1 cellular context compared by ENCODE assay signal in the genomic region with DNA sequence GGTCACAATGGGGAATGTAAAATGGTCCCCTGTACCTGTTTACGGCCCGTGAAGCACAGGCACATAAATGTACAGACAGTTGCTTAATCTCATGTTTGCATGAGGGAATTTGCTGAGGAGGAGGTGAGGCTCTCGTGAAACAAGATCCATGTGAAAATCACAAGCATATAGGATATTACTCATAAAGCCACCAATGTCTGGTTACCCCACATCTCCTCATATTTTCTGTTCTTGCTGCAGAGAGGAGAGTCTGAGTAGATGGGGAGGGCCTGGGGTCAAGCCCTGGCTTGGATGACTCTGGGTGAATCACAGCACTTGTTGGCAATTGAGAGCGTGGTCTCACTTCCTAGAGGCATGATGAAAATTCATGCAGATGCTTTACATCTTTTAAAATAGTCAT.
TF ChIP-seq lines count a peak whose summit lies in the region.

No MANE protein-coding gene starts in this region.

TF ChIP-seq in SK-N-SH, 30 proteins besides CTCF, POLR2A, EP300 and RAD21 (continued from another document):
- TF ChIP-seq IRF3 (IDR thresholded peaks at IDR 0.05; ENCODE audit: low read depth, low read length) (no peak), GATA2 (CRISPR knock-in tag; IDR thresholded peaks at IDR 0.05) (no peak), RCOR1 (IDR thresholded peaks at IDR 0.05; ENCODE audit: low read length) (no peak), RXRA (IDR thresholded peaks at IDR 0.05; ENCODE audit: borderline replicate concordance, low read depth) (peak; percentile 75; the same call in 1 of the 2 replicates), FOSL2 (IDR thresholded peaks at IDR 0.05; ENCODE audit: borderline replicate concordance, low read depth) (peak; percentile 58; the same call in 1 of the 2 replicates), NFIC (IDR thresholded peaks at IDR 0.05; ENCODE audit: borderline replicate concordance) (peak; percentile 45), YY1 (IDR thresholded peaks at IDR 0.05; ENCODE audit: low read depth) (no peak), TCF12 (IDR thresholded peaks at IDR 0.05) (peak; percentile 62; the same call in 1 of the 2 replicates), MAX (IDR thresholded peaks at IDR 0.05; ENCODE audit: low read depth) (no peak)
